Comparison of ENCODE assay signal across 1 cellular context in genomic region chr20:3842332-3842930, GRCh38.
A peak's percentile ranks its signal among the peaks of the same experiment; 100 is the strongest.
TF ChIP-seq lines count a peak whose summit lies in the region.

No MANE protein-coding gene starts in this region.

TF ChIP-seq in K562, 482 proteins besides CTCF, POLR2A, EP300 and RAD21 (continued from another document):
- TF ChIP-seq ZNF398 (CRISPR knock-in tag; IDR thresholded peaks at IDR 0.05) (no peak), ETV5 (CRISPR knock-in tag; IDR thresholded peaks at IDR 0.05; ENCODE audit: low read depth) (no peak), ZNF184 (CRISPR knock-in tag; IDR thresholded peaks at IDR 0.05) (no peak), ZNF830 (CRISPR knock-in tag; IDR thresholded peaks at IDR 0.05) (no peak), THAP7 (CRISPR knock-in tag; IDR thresholded peaks at IDR 0.05) (no peak), ZNF174 (CRISPR knock-in tag; IDR thresholded peaks at IDR 0.05) (no peak), ZNF436 (CRISPR knock-in tag; IDR thresholded peaks at IDR 0.05) (no peak), NFXL1 (CRISPR knock-in tag; IDR thresholded peaks at IDR 0.05) (no peak), HEY1 (CRISPR knock-in tag; IDR thresholded peaks at IDR 0.05; ENCODE audit: borderline replicate concordance) (no peak), ADNP (tag; IDR thresholded peaks at IDR 0.05) (no peak), NRF1 (conservative IDR thresholded peaks at IDR 0.05 in 1 of 2, IDR thresholded peaks at IDR 0.05 in 1 of 2) (no peak), CBFA2T3 (IDR thresholded peaks at IDR 0.05) (peak; percentile 90), ZNF384 (IDR thresholded peaks at IDR 0.05; ENCODE audit: low read depth, low read length) (no peak), MCM2 (IDR thresholded peaks at IDR 0.05; ENCODE audit: low read depth) (no peak), NFIX (CRISPR knock-in tag; IDR thresholded peaks at IDR 0.05; ENCODE audit: low read depth) (no peak), ARID3B (CRISPR knock-in tag; IDR thresholded peaks at IDR 0.05; ENCODE audit: borderline replicate concordance) (no peak), THRB (CRISPR knock-in tag; conservative IDR thresholded peaks at IDR 0.05) (no peak), SREBF2 (CRISPR knock-in tag; IDR thresholded peaks at IDR 0.05) (no peak), RFX7 (CRISPR knock-in tag; IDR thresholded peaks at IDR 0.05) (no peak), ZBTB7A (IDR thresholded peaks at IDR 0.05; ENCODE audit: borderline replicate concordance, control insufficient read depth, low read depth, low read length) (no peak), ZNF609 (CRISPR knock-in tag; IDR thresholded peaks at IDR 0.05; ENCODE audit: borderline replicate concordance) (no peak), ZBTB8A (IDR thresholded peaks at IDR 0.05; ENCODE audit: partially characterized antibody) (no peak), PML (IDR thresholded peaks at IDR 0.05; ENCODE audit: low read length) (0 out of 2 replicates have a peak, but pooled peaks have one; percentile 28), NR2C1 (IDR thresholded peaks at IDR 0.05) (no peak), NR2C1 (tag; IDR thresholded peaks at IDR 0.05) (no peak), KLF13 (tag; IDR thresholded peaks at IDR 0.05; ENCODE audit: borderline replicate concordance, low read depth) (no peak), CEBPG (CRISPR knock-in tag; IDR thresholded peaks at IDR 0.05) (no peak), CEBPG (tag; conservative IDR thresholded peaks at IDR 0.05 in 1 of 2, IDR thresholded peaks at IDR 0.05 in 1 of 2) (no peak), FOXP4 (CRISPR knock-in tag; IDR thresholded peaks at IDR 0.05; ENCODE audit: borderline replicate concordance) (no peak), NELFE (IDR thresholded peaks at IDR 0.05; ENCODE audit: insufficient read depth, insufficient read length) (no peak), ZNF280B (CRISPR knock-in tag; IDR thresholded peaks at IDR 0.05) (no peak), KDM1A (IDR thresholded peaks at IDR 0.05) (peak; percentile 16 to 46; a peak in 1 of 4 replicates), ZSCAN29 (IDR thresholded peaks at IDR 0.05) (no peak), TAL1 (IDR thresholded peaks at IDR 0.05) (peak; percentile 77), ZNF717 (CRISPR knock-in tag; IDR thresholded peaks at IDR 0.05) (no peak), CBFA2T2 (conservative IDR thresholded peaks at IDR 0.05) (peak; percentile 79), PHF20 (IDR thresholded peaks at IDR 0.05; ENCODE audit: partially characterized antibody) (no peak)
